ENCODE assay signal across 1 cellular context in the genomic region with DNA sequence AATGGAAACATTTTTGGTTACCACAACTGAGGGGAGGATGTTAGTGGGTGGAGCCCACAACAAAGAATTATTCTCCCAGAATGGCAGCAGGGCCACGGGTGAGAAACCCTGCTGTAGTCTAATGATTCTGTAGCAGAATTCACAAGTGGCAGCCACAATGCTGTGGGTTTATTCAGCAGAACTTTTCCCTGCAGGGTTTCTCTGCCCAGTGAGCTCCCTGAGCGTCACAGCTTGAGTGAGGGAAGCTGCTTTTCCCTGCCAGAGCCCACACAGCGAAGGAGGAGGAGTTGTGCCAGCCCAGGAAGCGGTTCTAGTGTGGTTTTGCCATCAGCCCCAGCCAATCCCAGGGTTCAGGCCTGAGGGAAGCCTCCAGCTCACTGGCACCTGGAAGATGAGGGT.
TF ChIP-seq lines count a peak whose summit lies in the region.

No MANE protein-coding gene starts in this region.

TF ChIP-seq in GM23338, 12 proteins besides CTCF, POLR2A, EP300 and RAD21 (continued from another document):
- TF ChIP-seq, protein P1, sequence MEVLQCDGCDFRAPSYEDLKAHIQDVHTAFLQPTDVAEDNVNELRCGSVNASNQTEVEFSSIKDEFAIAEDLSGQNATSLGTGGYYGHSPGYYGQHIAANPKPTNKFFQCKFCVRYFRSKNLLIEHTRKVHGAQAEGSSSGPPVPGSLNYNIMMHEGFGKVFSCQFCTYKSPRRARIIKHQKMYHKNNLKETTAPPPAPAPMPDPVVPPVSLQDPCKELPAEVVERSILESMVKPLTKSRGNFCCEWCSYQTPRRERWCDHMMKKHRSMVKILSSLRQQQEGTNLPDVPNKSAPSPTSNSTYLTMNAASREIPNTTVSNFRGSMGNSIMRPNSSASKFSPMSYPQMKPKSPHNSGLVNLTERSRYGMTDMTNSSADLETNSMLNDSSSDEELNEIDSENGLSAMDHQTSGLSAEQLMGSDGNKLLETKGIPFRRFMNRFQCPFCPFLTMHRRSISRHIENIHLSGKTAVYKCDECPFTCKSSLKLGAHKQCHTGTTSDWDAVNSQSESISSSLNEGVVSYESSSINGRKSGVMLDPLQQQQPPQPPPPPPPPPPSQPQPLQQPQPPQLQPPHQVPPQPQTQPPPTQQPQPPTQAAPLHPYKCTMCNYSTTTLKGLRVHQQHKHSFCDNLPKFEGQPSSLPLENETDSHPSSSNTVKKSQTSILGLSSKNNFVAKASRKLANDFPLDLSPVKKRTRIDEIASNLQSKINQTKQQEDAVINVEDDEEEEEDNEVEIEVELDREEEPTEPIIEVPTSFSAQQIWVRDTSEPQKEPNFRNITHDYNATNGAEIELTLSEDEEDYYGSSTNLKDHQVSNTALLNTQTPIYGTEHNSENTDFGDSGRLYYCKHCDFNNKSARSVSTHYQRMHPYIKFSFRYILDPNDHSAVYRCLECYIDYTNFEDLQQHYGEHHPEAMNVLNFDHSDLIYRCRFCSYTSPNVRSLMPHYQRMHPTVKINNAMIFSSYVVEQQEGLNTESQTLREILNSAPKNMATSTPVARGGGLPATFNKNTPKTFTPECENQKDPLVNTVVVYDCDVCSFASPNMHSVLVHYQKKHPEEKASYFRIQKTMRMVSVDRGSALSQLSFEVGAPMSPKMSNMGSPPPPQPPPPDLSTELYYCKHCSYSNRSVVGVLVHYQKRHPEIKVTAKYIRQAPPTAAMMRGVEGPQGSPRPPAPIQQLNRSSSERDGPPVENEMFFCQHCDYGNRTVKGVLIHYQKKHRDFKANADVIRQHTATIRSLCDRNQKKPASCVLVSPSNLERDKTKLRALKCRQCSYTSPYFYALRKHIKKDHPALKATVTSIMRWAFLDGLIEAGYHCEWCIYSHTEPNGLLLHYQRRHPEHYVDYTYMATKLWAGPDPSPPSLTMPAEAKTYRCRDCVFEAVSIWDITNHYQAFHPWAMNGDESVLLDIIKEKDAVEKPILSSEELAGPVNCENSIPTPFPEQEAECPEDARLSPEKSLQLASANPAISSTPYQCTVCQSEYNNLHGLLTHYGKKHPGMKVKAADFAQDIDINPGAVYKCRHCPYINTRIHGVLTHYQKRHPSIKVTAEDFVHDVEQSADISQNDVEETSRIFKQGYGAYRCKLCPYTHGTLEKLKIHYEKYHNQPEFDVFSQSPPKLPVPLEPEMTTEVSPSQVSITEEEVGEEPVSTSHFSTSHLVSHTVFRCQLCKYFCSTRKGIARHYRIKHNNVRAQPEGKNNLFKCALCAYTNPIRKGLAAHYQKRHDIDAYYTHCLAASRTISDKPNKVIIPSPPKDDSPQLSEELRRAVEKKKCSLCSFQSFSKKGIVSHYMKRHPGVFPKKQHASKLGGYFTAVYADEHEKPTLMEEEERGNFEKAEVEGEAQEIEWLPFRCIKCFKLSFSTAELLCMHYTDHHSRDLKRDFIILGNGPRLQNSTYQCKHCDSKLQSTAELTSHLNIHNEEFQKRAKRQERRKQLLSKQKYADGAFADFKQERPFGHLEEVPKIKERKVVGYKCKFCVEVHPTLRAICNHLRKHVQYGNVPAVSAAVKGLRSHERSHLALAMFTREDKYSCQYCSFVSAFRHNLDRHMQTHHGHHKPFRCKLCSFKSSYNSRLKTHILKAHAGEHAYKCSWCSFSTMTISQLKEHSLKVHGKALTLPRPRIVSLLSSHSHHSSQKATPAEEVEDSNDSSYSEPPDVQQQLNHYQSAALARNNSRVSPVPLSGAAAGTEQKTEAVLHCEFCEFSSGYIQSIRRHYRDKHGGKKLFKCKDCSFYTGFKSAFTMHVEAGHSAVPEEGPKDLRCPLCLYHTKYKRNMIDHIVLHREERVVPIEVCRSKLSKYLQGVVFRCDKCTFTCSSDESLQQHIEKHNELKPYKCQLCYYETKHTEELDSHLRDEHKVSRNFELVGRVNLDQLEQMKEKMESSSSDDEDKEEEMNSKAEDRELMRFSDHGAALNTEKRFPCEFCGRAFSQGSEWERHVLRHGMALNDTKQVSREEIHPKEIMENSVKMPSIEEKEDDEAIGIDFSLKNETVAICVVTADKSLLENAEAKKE (CRISPR knock-in tag; IDR thresholded peaks at IDR 0.05) = no peak
- no peak for TF ChIP-seq JUNB (IDR thresholded peaks at IDR 0.05; ENCODE audit: unreplicated experiment)
- no peak for TF ChIP-seq POLR2AphosphoS5 (IDR thresholded peaks at IDR 0.05; ENCODE audit: low read depth)
- no peak for TF ChIP-seq CREB1 (CRISPR knock-in tag; IDR thresholded peaks at IDR 0.05; ENCODE audit: low read depth)
- no peak for TF ChIP-seq NANOG (IDR thresholded peaks at IDR 0.05; ENCODE audit: borderline replicate concordance)
- TF ChIP-seq STAT1 (IDR thresholded peaks at IDR 0.05; ENCODE audit: unreplicated experiment) = no peak
- TF ChIP-seq, protein P2, sequence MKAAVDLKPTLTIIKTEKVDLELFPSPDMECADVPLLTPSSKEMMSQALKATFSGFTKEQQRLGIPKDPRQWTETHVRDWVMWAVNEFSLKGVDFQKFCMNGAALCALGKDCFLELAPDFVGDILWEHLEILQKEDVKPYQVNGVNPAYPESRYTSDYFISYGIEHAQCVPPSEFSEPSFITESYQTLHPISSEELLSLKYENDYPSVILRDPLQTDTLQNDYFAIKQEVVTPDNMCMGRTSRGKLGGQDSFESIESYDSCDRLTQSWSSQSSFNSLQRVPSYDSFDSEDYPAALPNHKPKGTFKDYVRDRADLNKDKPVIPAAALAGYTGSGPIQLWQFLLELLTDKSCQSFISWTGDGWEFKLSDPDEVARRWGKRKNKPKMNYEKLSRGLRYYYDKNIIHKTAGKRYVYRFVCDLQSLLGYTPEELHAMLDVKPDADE (IDR thresholded peaks at IDR 0.05) = no peak
- TF ChIP-seq, protein P3, sequence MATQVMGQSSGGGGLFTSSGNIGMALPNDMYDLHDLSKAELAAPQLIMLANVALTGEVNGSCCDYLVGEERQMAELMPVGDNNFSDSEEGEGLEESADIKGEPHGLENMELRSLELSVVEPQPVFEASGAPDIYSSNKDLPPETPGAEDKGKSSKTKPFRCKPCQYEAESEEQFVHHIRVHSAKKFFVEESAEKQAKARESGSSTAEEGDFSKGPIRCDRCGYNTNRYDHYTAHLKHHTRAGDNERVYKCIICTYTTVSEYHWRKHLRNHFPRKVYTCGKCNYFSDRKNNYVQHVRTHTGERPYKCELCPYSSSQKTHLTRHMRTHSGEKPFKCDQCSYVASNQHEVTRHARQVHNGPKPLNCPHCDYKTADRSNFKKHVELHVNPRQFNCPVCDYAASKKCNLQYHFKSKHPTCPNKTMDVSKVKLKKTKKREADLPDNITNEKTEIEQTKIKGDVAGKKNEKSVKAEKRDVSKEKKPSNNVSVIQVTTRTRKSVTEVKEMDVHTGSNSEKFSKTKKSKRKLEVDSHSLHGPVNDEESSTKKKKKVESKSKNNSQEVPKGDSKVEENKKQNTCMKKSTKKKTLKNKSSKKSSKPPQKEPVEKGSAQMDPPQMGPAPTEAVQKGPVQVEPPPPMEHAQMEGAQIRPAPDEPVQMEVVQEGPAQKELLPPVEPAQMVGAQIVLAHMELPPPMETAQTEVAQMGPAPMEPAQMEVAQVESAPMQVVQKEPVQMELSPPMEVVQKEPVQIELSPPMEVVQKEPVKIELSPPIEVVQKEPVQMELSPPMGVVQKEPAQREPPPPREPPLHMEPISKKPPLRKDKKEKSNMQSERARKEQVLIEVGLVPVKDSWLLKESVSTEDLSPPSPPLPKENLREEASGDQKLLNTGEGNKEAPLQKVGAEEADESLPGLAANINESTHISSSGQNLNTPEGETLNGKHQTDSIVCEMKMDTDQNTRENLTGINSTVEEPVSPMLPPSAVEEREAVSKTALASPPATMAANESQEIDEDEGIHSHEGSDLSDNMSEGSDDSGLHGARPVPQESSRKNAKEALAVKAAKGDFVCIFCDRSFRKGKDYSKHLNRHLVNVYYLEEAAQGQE (IDR thresholded peaks at IDR 0.05; ENCODE audit: unreplicated experiment) = no peak
